Comparison of ENCODE assay signal across 1 cellular context in the genomic region with DNA sequence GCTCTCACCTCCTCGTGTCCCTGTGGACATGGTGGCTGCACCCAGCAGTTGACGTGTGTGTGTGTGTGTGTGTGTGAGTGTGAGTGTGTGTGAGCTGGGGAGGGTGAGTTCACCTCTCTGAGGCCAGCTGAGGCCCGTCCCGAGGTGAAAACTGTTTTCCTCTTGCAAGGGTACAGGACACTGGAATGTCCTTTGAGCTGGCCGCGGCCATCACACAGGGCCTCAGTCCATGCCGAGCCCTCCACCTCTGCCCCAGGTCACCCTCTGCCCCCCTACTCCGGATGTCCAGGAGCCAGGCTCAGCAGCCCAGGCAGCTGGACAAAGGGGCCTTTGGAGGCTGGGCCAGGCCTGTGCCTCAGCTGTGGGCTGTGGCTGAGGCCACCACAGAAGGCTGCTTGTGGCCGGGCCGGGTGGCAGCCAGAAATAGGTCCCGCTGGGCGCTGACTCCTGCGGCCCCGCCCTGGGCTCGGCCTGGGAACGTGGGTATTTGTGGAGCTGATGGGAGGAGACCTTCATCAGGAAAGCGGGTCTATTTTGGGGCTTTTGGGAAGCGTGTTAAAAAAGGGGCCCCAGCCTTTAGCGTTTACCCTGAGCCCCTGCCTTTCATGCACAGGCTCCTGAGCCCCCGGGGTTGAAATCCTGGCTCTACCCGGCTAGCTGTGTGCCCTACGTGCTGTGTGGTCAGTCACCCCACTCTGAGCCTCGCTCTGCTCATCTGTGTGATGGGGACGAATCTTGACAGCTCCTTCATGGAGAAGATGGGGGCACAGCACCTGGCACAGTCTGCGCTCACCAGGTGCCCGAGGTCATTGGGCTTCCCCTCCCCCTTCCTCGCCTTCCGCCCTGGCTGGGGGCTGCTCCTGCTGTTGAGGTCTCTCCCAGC.
TF ChIP-seq lines count a peak whose summit lies in the region.

No MANE protein-coding gene starts in this region.

TF ChIP-seq in HepG2, 621 proteins besides CTCF, POLR2A, EP300 and RAD21 (continued from another document and continues in another):
- TF ChIP-seq, protein P1, sequence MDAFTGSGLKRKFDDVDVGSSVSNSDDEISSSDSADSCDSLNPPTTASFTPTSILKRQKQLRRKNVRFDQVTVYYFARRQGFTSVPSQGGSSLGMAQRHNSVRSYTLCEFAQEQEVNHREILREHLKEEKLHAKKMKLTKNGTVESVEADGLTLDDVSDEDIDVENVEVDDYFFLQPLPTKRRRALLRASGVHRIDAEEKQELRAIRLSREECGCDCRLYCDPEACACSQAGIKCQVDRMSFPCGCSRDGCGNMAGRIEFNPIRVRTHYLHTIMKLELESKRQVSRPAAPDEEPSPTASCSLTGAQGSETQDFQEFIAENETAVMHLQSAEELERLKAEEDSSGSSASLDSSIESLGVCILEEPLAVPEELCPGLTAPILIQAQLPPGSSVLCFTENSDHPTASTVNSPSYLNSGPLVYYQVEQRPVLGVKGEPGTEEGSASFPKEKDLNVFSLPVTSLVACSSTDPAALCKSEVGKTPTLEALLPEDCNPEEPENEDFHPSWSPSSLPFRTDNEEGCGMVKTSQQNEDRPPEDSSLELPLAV (CRISPR knock-in tag; conservative IDR thresholded peaks at IDR 0.05; ENCODE audit: low read depth), result no peak
- no peak for TF ChIP-seq REL (CRISPR knock-in tag; conservative IDR thresholded peaks at IDR 0.05)
- TF ChIP-seq, protein P2, sequence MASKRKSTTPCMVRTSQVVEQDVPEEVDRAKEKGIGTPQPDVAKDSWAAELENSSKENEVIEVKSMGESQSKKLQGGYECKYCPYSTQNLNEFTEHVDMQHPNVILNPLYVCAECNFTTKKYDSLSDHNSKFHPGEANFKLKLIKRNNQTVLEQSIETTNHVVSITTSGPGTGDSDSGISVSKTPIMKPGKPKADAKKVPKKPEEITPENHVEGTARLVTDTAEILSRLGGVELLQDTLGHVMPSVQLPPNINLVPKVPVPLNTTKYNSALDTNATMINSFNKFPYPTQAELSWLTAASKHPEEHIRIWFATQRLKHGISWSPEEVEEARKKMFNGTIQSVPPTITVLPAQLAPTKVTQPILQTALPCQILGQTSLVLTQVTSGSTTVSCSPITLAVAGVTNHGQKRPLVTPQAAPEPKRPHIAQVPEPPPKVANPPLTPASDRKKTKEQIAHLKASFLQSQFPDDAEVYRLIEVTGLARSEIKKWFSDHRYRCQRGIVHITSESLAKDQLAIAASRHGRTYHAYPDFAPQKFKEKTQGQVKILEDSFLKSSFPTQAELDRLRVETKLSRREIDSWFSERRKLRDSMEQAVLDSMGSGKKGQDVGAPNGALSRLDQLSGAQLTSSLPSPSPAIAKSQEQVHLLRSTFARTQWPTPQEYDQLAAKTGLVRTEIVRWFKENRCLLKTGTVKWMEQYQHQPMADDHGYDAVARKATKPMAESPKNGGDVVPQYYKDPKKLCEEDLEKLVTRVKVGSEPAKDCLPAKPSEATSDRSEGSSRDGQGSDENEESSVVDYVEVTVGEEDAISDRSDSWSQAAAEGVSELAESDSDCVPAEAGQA (IDR thresholded peaks at IDR 0.05; ENCODE audit: low read depth), result no peak
- TF ChIP-seq, protein P2 (CRISPR knock-in tag; IDR thresholded peaks at IDR 0.05; ENCODE audit: borderline replicate concordance), result no peak
- TF ChIP-seq ZNF12 (CRISPR knock-in tag; IDR thresholded peaks at IDR 0.05), result no peak
- TF ChIP-seq ZNF547 (CRISPR knock-in tag; IDR thresholded peaks at IDR 0.05), result peak; percentile 68
- no peak for TF ChIP-seq BRCA1 (CRISPR knock-in tag; IDR thresholded peaks at IDR 0.05)
- no peak for TF ChIP-seq KLF9 (CRISPR knock-in tag; IDR thresholded peaks at IDR 0.05; ENCODE audit: low read depth)
- TF ChIP-seq, protein P3, sequence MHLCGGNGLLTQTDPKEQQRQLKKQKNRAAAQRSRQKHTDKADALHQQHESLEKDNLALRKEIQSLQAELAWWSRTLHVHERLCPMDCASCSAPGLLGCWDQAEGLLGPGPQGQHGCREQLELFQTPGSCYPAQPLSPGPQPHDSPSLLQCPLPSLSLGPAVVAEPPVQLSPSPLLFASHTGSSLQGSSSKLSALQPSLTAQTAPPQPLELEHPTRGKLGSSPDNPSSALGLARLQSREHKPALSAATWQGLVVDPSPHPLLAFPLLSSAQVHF (CRISPR knock-in tag; IDR thresholded peaks at IDR 0.05), result no peak
- TF ChIP-seq PCBP1 (IDR thresholded peaks at IDR 0.05; ENCODE audit: borderline replicate concordance, low read depth, low read length), result no peak
- no peak for TF ChIP-seq ZNF747 (CRISPR knock-in tag; IDR thresholded peaks at IDR 0.05; ENCODE audit: borderline replicate concordance)
- TF ChIP-seq NFAT5 (CRISPR knock-in tag; IDR thresholded peaks at IDR 0.05), result no peak
- TF ChIP-seq CENPX (CRISPR knock-in tag; IDR thresholded peaks at IDR 0.05), result no peak
- TF ChIP-seq MAZ (IDR thresholded peaks at IDR 0.05; ENCODE audit: borderline replicate concordance, low read depth, low read length), result no peak
- TF ChIP-seq MAZ (CRISPR knock-in tag; IDR thresholded peaks at IDR 0.05; ENCODE audit: low read depth), result peak; percentile 51
- TF ChIP-seq, protein P4, sequence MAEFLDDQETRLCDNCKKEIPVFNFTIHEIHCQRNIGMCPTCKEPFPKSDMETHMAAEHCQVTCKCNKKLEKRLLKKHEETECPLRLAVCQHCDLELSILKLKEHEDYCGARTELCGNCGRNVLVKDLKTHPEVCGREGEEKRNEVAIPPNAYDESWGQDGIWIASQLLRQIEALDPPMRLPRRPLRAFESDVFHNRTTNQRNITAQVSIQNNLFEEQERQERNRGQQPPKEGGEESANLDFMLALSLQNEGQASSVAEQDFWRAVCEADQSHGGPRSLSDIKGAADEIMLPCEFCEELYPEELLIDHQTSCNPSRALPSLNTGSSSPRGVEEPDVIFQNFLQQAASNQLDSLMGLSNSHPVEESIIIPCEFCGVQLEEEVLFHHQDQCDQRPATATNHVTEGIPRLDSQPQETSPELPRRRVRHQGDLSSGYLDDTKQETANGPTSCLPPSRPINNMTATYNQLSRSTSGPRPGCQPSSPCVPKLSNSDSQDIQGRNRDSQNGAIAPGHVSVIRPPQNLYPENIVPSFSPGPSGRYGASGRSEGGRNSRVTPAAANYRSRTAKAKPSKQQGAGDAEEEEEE (CRISPR knock-in tag; IDR thresholded peaks at IDR 0.05; ENCODE audit: borderline replicate concordance), result no peak; the same call in 1 of the 2 replicates
- TF ChIP-seq HDAC1 (CRISPR knock-in tag; IDR thresholded peaks at IDR 0.05), result peak; percentile 89
- no peak for TF ChIP-seq ZNF75D (CRISPR knock-in tag; IDR thresholded peaks at IDR 0.05; ENCODE audit: borderline replicate concordance)
- no peak for TF ChIP-seq ARNT (IDR thresholded peaks at IDR 0.05)
- TF ChIP-seq, protein P5, sequence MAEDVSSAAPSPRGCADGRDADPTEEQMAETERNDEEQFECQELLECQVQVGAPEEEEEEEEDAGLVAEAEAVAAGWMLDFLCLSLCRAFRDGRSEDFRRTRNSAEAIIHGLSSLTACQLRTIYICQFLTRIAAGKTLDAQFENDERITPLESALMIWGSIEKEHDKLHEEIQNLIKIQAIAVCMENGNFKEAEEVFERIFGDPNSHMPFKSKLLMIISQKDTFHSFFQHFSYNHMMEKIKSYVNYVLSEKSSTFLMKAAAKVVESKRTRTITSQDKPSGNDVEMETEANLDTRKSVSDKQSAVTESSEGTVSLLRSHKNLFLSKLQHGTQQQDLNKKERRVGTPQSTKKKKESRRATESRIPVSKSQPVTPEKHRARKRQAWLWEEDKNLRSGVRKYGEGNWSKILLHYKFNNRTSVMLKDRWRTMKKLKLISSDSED (CRISPR knock-in tag; IDR thresholded peaks at IDR 0.05), result no peak
- no peak for TF ChIP-seq ZFYVE20 (CRISPR knock-in tag; IDR thresholded peaks at IDR 0.05; ENCODE audit: borderline replicate concordance, low read depth)
- TF ChIP-seq, protein P6, sequence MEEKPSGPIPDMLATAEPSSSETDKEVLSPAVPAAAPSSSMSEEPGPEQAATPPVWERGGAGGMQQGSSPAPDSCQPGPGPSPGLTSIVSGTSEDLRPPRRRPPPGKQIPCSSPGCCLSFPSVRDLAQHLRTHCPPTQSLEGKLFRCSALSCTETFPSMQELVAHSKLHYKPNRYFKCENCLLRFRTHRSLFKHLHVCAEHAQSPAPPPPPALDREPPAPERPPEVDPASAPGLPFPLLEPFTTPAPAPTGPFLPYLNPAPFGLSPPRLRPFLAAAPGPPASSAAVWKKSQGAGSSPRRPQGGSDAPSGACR (CRISPR knock-in tag; IDR thresholded peaks at IDR 0.05), result peak; percentile 70; the same call in 1 of the 2 replicates
- TF ChIP-seq ZNF558 (CRISPR knock-in tag; IDR thresholded peaks at IDR 0.05; ENCODE audit: borderline replicate concordance), result no peak
- TF ChIP-seq TAF15 (IDR thresholded peaks at IDR 0.05; ENCODE audit: low read depth, low read length, poor library complexity, severe bottlenecking), result no peak
- TF ChIP-seq TMF1 (CRISPR knock-in tag; IDR thresholded peaks at IDR 0.05; ENCODE audit: low read depth), result no peak
- no peak for TF ChIP-seq TBX3 (IDR thresholded peaks at IDR 0.05; ENCODE audit: borderline replicate concordance)
- TF ChIP-seq NONO (IDR thresholded peaks at IDR 0.05), result no peak
- 0 out of 2 replicates have a peak, but pooled peaks have one; percentile 30 for TF ChIP-seq NONO (CRISPR knock-in tag; conservative IDR thresholded peaks at IDR 0.05)
- no peak for TF ChIP-seq KLF16 (CRISPR knock-in tag; IDR thresholded peaks at IDR 0.05)
- peak; percentile 98 for TF ChIP-seq ETV5 (CRISPR knock-in tag; IDR thresholded peaks at IDR 0.05; ENCODE audit: borderline replicate concordance)
- peak; percentile 70; the same call in 1 of the 2 replicates for TF ChIP-seq TARDBP (CRISPR knock-in tag; IDR thresholded peaks at IDR 0.05)
- no peak for TF ChIP-seq NFIC (IDR thresholded peaks at IDR 0.05; ENCODE audit: low read length)
- TF ChIP-seq, protein P7, sequence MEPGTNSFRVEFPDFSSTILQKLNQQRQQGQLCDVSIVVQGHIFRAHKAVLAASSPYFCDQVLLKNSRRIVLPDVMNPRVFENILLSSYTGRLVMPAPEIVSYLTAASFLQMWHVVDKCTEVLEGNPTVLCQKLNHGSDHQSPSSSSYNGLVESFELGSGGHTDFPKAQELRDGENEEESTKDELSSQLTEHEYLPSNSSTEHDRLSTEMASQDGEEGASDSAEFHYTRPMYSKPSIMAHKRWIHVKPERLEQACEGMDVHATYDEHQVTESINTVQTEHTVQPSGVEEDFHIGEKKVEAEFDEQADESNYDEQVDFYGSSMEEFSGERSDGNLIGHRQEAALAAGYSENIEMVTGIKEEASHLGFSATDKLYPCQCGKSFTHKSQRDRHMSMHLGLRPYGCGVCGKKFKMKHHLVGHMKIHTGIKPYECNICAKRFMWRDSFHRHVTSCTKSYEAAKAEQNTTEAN (CRISPR knock-in tag; conservative IDR thresholded peaks at IDR 0.05), result peak; percentile 99
- no peak for TF ChIP-seq ZNF326 (CRISPR knock-in tag; IDR thresholded peaks at IDR 0.05; ENCODE audit: borderline replicate concordance)
- TF ChIP-seq ZSCAN20 (CRISPR knock-in tag; IDR thresholded peaks at IDR 0.05; ENCODE audit: borderline replicate concordance), result no peak
- no peak for TF ChIP-seq ZFP36L2 (CRISPR knock-in tag; IDR thresholded peaks at IDR 0.05)
- no peak for TF ChIP-seq CERS6 (CRISPR knock-in tag; IDR thresholded peaks at IDR 0.05)
- TF ChIP-seq NFE2 (CRISPR knock-in tag; IDR thresholded peaks at IDR 0.05), result no peak
- no peak for TF ChIP-seq MAFF (IDR thresholded peaks at IDR 0.05; ENCODE audit: low read depth, low read length)
